1 cellular context compared by ENCODE assay signal in the genomic region with DNA sequence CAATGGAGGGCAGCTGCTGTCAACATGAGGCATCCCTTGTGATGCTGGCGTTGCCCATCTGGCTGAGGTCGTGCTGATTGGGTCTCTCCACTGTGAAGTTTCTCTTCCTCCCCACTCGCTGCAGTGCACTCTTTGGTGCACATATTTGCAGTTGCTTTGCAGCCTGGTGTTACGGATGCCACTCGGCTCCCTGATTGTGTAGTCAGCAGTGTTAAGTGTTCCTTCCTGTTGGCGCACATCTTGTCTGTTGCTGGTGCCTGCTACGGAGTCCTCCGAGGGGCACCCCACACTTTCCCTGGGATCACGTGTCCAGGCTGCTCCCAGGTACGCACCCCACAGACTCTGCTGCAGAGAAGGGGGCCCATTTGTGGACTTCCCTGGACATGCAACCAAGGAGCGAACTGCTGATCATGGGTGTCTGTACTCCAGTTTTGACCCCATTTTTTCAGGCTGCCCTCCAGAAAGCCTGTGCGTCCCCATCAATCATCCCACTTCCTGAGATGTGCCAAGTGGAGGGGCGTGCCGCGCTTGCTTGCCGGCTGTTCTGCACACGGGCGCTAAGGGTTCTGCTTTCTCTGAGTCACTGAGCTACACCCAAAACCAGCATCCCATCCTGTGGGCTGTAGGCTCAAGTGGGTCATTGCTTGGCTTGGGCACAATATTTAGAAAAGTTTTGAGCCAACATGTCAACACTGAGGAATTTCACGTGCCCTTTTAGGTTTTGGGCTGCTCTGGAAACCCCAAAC.
TF ChIP-seq lines count a peak whose summit lies in the region.

No MANE protein-coding gene starts in this region.

TF ChIP-seq in WTC11, 78 proteins besides CTCF, POLR2A, EP300 and RAD21 (continued from another document):
- TF ChIP-seq, protein P1, sequence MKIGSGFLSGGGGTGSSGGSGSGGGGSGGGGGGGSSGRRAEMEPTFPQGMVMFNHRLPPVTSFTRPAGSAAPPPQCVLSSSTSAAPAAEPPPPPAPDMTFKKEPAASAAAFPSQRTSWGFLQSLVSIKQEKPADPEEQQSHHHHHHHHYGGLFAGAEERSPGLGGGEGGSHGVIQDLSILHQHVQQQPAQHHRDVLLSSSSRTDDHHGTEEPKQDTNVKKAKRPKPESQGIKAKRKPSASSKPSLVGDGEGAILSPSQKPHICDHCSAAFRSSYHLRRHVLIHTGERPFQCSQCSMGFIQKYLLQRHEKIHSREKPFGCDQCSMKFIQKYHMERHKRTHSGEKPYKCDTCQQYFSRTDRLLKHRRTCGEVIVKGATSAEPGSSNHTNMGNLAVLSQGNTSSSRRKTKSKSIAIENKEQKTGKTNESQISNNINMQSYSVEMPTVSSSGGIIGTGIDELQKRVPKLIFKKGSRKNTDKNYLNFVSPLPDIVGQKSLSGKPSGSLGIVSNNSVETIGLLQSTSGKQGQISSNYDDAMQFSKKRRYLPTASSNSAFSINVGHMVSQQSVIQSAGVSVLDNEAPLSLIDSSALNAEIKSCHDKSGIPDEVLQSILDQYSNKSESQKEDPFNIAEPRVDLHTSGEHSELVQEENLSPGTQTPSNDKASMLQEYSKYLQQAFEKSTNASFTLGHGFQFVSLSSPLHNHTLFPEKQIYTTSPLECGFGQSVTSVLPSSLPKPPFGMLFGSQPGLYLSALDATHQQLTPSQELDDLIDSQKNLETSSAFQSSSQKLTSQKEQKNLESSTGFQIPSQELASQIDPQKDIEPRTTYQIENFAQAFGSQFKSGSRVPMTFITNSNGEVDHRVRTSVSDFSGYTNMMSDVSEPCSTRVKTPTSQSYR (CRISPR knock-in tag; IDR thresholded peaks at IDR 0.05): no peak
- no peak for TF ChIP-seq MXD4 (CRISPR knock-in tag; IDR thresholded peaks at IDR 0.05; ENCODE audit: borderline replicate concordance)
- no peak for TF ChIP-seq FOXK1 (CRISPR knock-in tag; IDR thresholded peaks at IDR 0.05)
- TF ChIP-seq AR (CRISPR knock-in tag; IDR thresholded peaks at IDR 0.05): no peak
- TF ChIP-seq MAX (CRISPR knock-in tag; IDR thresholded peaks at IDR 0.05): no peak
- no peak for TF ChIP-seq RORB (CRISPR knock-in tag; IDR thresholded peaks at IDR 0.05)
- no peak for TF ChIP-seq NR3C1 (CRISPR knock-in tag; conservative IDR thresholded peaks at IDR 0.05; ENCODE audit: low read depth)
- no peak for TF ChIP-seq ATF3 (CRISPR knock-in tag; conservative IDR thresholded peaks at IDR 0.05)
- no peak for TF ChIP-seq ZNF671 (CRISPR knock-in tag; IDR thresholded peaks at IDR 0.05)
- TF ChIP-seq ZBTB21 (CRISPR knock-in tag; IDR thresholded peaks at IDR 0.05; ENCODE audit: borderline replicate concordance): no peak
- TF ChIP-seq, protein P2, sequence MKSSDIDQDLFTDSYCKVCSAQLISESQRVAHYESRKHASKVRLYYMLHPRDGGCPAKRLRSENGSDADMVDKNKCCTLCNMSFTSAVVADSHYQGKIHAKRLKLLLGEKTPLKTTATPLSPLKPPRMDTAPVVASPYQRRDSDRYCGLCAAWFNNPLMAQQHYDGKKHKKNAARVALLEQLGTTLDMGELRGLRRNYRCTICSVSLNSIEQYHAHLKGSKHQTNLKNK (CRISPR knock-in tag; IDR thresholded peaks at IDR 0.05): no peak
- no peak for TF ChIP-seq SP1 (CRISPR knock-in tag; conservative IDR thresholded peaks at IDR 0.05)
- TF ChIP-seq, protein P3, sequence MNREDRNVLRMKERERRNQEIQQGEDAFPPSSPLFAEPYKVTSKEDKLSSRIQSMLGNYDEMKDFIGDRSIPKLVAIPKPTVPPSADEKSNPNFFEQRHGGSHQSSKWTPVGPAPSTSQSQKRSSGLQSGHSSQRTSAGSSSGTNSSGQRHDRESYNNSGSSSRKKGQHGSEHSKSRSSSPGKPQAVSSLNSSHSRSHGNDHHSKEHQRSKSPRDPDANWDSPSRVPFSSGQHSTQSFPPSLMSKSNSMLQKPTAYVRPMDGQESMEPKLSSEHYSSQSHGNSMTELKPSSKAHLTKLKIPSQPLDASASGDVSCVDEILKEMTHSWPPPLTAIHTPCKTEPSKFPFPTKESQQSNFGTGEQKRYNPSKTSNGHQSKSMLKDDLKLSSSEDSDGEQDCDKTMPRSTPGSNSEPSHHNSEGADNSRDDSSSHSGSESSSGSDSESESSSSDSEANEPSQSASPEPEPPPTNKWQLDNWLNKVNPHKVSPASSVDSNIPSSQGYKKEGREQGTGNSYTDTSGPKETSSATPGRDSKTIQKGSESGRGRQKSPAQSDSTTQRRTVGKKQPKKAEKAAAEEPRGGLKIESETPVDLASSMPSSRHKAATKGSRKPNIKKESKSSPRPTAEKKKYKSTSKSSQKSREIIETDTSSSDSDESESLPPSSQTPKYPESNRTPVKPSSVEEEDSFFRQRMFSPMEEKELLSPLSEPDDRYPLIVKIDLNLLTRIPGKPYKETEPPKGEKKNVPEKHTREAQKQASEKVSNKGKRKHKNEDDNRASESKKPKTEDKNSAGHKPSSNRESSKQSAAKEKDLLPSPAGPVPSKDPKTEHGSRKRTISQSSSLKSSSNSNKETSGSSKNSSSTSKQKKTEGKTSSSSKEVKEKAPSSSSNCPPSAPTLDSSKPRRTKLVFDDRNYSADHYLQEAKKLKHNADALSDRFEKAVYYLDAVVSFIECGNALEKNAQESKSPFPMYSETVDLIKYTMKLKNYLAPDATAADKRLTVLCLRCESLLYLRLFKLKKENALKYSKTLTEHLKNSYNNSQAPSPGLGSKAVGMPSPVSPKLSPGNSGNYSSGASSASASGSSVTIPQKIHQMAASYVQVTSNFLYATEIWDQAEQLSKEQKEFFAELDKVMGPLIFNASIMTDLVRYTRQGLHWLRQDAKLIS (CRISPR knock-in tag; IDR thresholded peaks at IDR 0.05; ENCODE audit: borderline replicate concordance): no peak
TF ChIP-seq in WTC11: peak in this region for 0.
